In the genomic region with DNA sequence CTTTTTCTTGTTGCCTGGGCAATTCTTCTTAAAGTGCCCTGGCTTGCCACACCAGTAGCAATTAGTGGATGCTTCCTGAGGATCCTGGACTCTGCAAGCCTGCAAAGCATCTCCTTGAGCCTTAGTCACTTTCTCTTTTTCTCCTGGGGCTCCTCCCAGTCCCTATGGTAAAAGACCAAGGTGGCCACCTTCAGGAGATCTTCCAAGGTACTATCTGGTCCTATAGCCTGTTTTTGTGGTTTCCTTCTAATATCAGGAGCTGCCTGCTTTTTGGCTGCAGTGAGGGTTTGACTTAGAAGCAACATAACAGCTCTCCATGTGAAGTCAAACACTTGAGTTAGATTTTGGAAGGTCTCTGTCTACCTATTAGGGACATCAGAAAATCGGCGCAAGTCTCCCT, we compare ENCODE assay signal across 13 cellular contexts.
"Had no signal": no experiment of that assay in that cellular context is flagged by ENCODE, and none has a peak within 500 bp of the region (broad histone marks: within the 10 kb centered on the region; RNA-seq: fewer than 3 reads in every experiment).

No MANE protein-coding gene starts in this region.

- ATAC-seq: left ventricle myocardium superior; stimulated activated effector memory CD8-positive, alpha-beta T cell treated with anti-CD3 and anti-CD28 coated beads, Interleukin-12 subunit alpha, Interleukin-12 subunit beta, amount 100 ng/mL, for 72 hours had no signal

- H3K27me3 Mint-ChIP-seq: dendritic cell treated with granulocyte-macrophage colony-stimulating factor and Interleukin-4, amounts not matched to agents 40 ng/mL and 50 ng/mL, for 4 days had no signal

- H3K4me3 ChIP-seq: ovary, SK-N-MC, thyroid gland, uterus had no signal

- H3K36me3 ChIP-seq: ovary, thyroid gland, uterus, WERI-Rb-1 had no signal

- H3K36me3 Mint-ChIP-seq: stimulated activated effector memory CD8-positive, alpha-beta T cell treated with anti-CD3 and anti-CD28 coated beads, Interleukin-12 subunit alpha, Interleukin-12 subunit beta, amount 100 ng/mL, for 72 hours had no signal

- H3K9me3 Mint-ChIP-seq: dendritic cell treated with granulocyte-macrophage colony-stimulating factor and Interleukin-4, amounts not matched to agents 40 ng/mL and 50 ng/mL, for 4 days; neural crest cell; stimulated activated effector memory CD8-positive, alpha-beta T cell treated with anti-CD3 and anti-CD28 coated beads, Interleukin-12 subunit alpha, Interleukin-12 subunit beta, amount 100 ng/mL, for 72 hours had no signal

- H3K9me3 ChIP-seq: ovary, thyroid gland, uterus had no signal

- H3K27ac ChIP-seq: epithelial cell of prostate, ovary, SK-N-MC, thyroid gland, WERI-Rb-1 had no signal

- H3K27ac Mint-ChIP-seq: dendritic cell treated with granulocyte-macrophage colony-stimulating factor and Interleukin-4, amounts not matched to agents 40 ng/mL and 50 ng/mL, for 4 days; stimulated activated effector memory CD8-positive, alpha-beta T cell treated with anti-CD3 and anti-CD28 coated beads, Interleukin-12 subunit alpha, Interleukin-12 subunit beta, amount 100 ng/mL, for 72 hours had no signal

- H3K4me3 Mint-ChIP-seq: dendritic cell treated with granulocyte-macrophage colony-stimulating factor and Interleukin-4, amounts not matched to agents 40 ng/mL and 50 ng/mL, for 4 days; neural crest cell; stimulated activated effector memory CD8-positive, alpha-beta T cell treated with anti-CD3 and anti-CD28 coated beads, Interleukin-12 subunit alpha, Interleukin-12 subunit beta, amount 100 ng/mL, for 72 hours had no signal

- H3K27me3 ChIP-seq: ovary, thyroid gland, uterus had no signal

- DNase-seq: activated naive CD4-positive, alpha-beta T cell treated with Interleukin-2 at 50 U/mL for 16 hours; anterior cingulate cortex; effector memory CD4-positive, alpha-beta T cell; left ventricle myocardium superior; ovary; thyroid gland; uterus; WERI-Rb-1 had no signal
